9 cellular contexts compared by ENCODE assay signal in genomic region chr7:116706668-116707126, GRCh38. TPM values are rescaled to one million over a fixed set of nuclear protein-coding genes. Genes with fewer than 3 reads are reported as not detected.
DNase-seq lines count a peak whose midpoint lies in the region; ATAC-seq and TF ChIP-seq lines count a peak whose summit lies in the region.
"Had no signal": no experiment of that assay in that cellular context is flagged by ENCODE, and none has a peak within 500 bp of the region (broad histone marks: within the 10 kb centered on the region; RNA-seq: fewer than 3 reads in every experiment).

No MANE protein-coding gene starts in this region.

- peak; percentile 67 for DNase-seq in COLO829 (ENCODE audit: low spot score)
- DNase-seq in mammary epithelial cell, result peak; percentile 74
- DNase-seq in mesenchymal stem cell, result peak; percentile 12
- no peak for DNase-seq in naive thymus-derived CD4-positive, alpha-beta T cell
- DNase-seq in activated CD8-positive, alpha-beta T cell treated with anti-CD3 and anti-CD28 coated beads, Interleukin-2, amount 10 ng/mL, durations not matched to agents 7 days and 5 days, result no peak
- DNase-seq in 8988T, result no peak

- H3K79me2 ChIP-seq in mammary epithelial cell (ENCODE audit: insufficient read depth, low read length), result peaks cover 89% of the 10 kb centered on the region

- H4K20me1 ChIP-seq in mammary epithelial cell (ENCODE audit: insufficient read depth, low read length), result no peaks in the 10 kb centered on the region

- peak overlapping the region; percentile 90 for H3K27ac ChIP-seq in mammary epithelial cell (ENCODE audit: insufficient read depth, low read depth, low read length)
- H3K27ac ChIP-seq in mesenchymal stem cell (ENCODE audit: low read length, poor library complexity, severe bottlenecking), result peak overlapping the region; percentile 58
- no peak overlapping the region for H3K27ac ChIP-seq in naive thymus-derived CD4-positive, alpha-beta T cell (ENCODE audit: low read depth, low read length)

- no peaks in the 10 kb centered on the region for H3K27me3 ChIP-seq in mammary epithelial cell (ENCODE audit: insufficient read depth, low read length)
- no peaks in the 10 kb centered on the region for H3K27me3 ChIP-seq in mesenchymal stem cell (ENCODE audit: control insufficient read depth in 1 of 2, insufficient read depth in 1 of 2, low read length in 2 of 2)
- H3K27me3 ChIP-seq in naive thymus-derived CD4-positive, alpha-beta T cell (ENCODE audit: control insufficient read depth in 2 of 2, insufficient read depth in 2 of 2, low read length in 2 of 2), result no peaks in the 10 kb centered on the region

- H3K14ac ChIP-seq in mesenchymal stem cell (ENCODE audit: low read length in 2 of 2), result no peak overlapping the region

- peaks cover 11 to 40% (median 22%) of the 10 kb centered on the region in 5 donors for H3K27me3 Mint-ChIP-seq in naive thymus-derived CD4-positive, alpha-beta T cell
- H3K27me3 Mint-ChIP-seq in activated CD8-positive, alpha-beta T cell treated with anti-CD3 and anti-CD28 coated beads, Interleukin-2, amount 10 ng/mL, durations not matched to agents 7 days and 5 days (ENCODE audit: low read depth), result peaks cover 6% of the 10 kb centered on the region

- no peaks in the 10 kb centered on the region for H3K79me1 ChIP-seq in mesenchymal stem cell (replicated peaks; ENCODE audit: low read length, poor library complexity, severe bottlenecking)

- H2AFZ ChIP-seq in mammary epithelial cell (ENCODE audit: low read depth, low read length) (no peak overlapping the region), mesenchymal stem cell (ENCODE audit: low read depth, low read length) (no peak overlapping the region)

- dilution Hi-C loops in mammary epithelial cell (cut with HindIII; ENCODE audit: low sequenced_read_pairs), result no loop called here

- H3K18ac ChIP-seq in mesenchymal stem cell (ENCODE audit: low read depth in 1 of 2, low read length in 2 of 2), result no peak overlapping the region

- in situ Hi-C loops in mammary epithelial cell (cut with MboI; ENCODE audit: low sequenced_read_pairs in 2 of 2), result no loop called here

- no peak overlapping the region for H2BK5ac ChIP-seq in mesenchymal stem cell (ENCODE audit: low read depth, low read length, poor library complexity, severe bottlenecking)

- peaks cover 5% of the 10 kb centered on the region for H3K36me3 ChIP-seq in mammary epithelial cell (ENCODE audit: insufficient read depth, low read length)
- H3K36me3 ChIP-seq in mesenchymal stem cell (ENCODE audit: control insufficient read depth in 1 of 2, insufficient read depth in 2 of 2, low read depth in 1 of 2, low read length in 2 of 2), result no peaks in the 10 kb centered on the region
- no peaks in the 10 kb centered on the region for H3K36me3 ChIP-seq in naive thymus-derived CD4-positive, alpha-beta T cell (ENCODE audit: control insufficient read depth in 2 of 3, insufficient read depth in 3 of 3, low read length in 3 of 3)

- H2BK120ac ChIP-seq in mesenchymal stem cell (ENCODE audit: low read depth, low read length), result peak overlapping the region; percentile 61

- no peaks in the 10 kb centered on the region for H3K36me3 Mint-ChIP-seq in naive thymus-derived CD4-positive, alpha-beta T cell
- no peaks in the 10 kb centered on the region for H3K36me3 Mint-ChIP-seq in activated CD8-positive, alpha-beta T cell treated with anti-CD3 and anti-CD28 coated beads, Interleukin-2, amount 10 ng/mL, durations not matched to agents 7 days and 5 days (ENCODE audit: low read depth)
- H3K36me3 Mint-ChIP-seq: IgD-negative memory B cell had no signal

- no peak for TF ChIP-seq EP300 in Ishikawa (IDR thresholded peaks at IDR 0.05; ENCODE audit: borderline replicate concordance)

- BruUV-seq in mammary epithelial cell (replicated peaks; lab: Mats Ljungman, UMichigan), result no TSS peak

- CTCF ChIA-PET in mammary epithelial cell (lab: Charles Lee; ENCODE audit: low non-redundant PET), result interaction anchor here (0.5 to 0.7 kb wide), 2 partner anchors 14 to 435 kb away, joined by 5 to 10 read pairs; no protein-coding TSS in a partner anchor
- CTCF ChIA-PET in naive thymus-derived CD4-positive, alpha-beta T cell (lab: Charles Lee), result no interaction called here
- CTCF ChIA-PET in activated CD8-positive, alpha-beta T cell treated with anti-CD3 and anti-CD28 coated beads, Interleukin-2, amount 10 ng/mL, durations not matched to agents 7 days and 5 days (lab: Charles Lee), result no interaction called here

- H2BK15ac ChIP-seq in mesenchymal stem cell (ENCODE audit: low read depth, poor library complexity, severe bottlenecking), result no peak overlapping the region

- no peak overlapping the region for H3K23ac ChIP-seq in mesenchymal stem cell (ENCODE audit: low read length in 2 of 2)

- H3K9ac ChIP-seq in mammary epithelial cell (ENCODE audit: insufficient read depth, low read length) (peak overlapping the region; percentile 68), mesenchymal stem cell (ENCODE audit: low read length) (peak overlapping the region; percentile 44)

- H3K4me3 Mint-ChIP-seq in naive thymus-derived CD4-positive, alpha-beta T cell, result no peak overlapping the region
- H3K4me3 Mint-ChIP-seq in activated CD8-positive, alpha-beta T cell treated with anti-CD3 and anti-CD28 coated beads, Interleukin-2, amount 10 ng/mL, durations not matched to agents 7 days and 5 days, result no peak overlapping the region
- H3K4me3 Mint-ChIP-seq: IgD-negative memory B cell had no signal

- TF ChIP-seq RAD21 in Ishikawa (IDR thresholded peaks at IDR 0.05; ENCODE audit: low read depth), result no peak

- ATAC-seq in naive thymus-derived CD4-positive, alpha-beta T cell, result no peak
- no peak for ATAC-seq in activated CD8-positive, alpha-beta T cell treated with anti-CD3 and anti-CD28 coated beads, Interleukin-2, amount 10 ng/mL, durations not matched to agents 7 days and 5 days
- ATAC-seq in HG02759 (IDR thresholded peaks at IDR 0.05; ENCODE audit: unreplicated experiment), result no peak

- H3K4me1 ChIP-seq in mammary epithelial cell (ENCODE audit: insufficient read depth, low read length), result peaks cover 76% of the 10 kb centered on the region
- H3K4me1 ChIP-seq in mesenchymal stem cell (ENCODE audit: control insufficient read depth, insufficient read depth, low read depth, low read length), result no peaks in the 10 kb centered on the region
- H3K4me1 ChIP-seq in naive thymus-derived CD4-positive, alpha-beta T cell (ENCODE audit: control insufficient read depth in 2 of 2, insufficient read depth in 2 of 2, low read length in 2 of 2), result no peaks in the 10 kb centered on the region

- POLR2A ChIA-PET in naive thymus-derived CD4-positive, alpha-beta T cell (lab: Charles Lee), result no interaction called here
- POLR2A ChIA-PET in activated CD8-positive, alpha-beta T cell treated with anti-CD3 and anti-CD28 coated beads, Interleukin-2, amount 10 ng/mL, durations not matched to agents 7 days and 5 days (lab: Charles Lee), result no interaction called here

- peak overlapping the region; percentile 92 for H3K4me2 ChIP-seq in mammary epithelial cell (ENCODE audit: insufficient read depth, low read depth, low read length)
- H3K4me2 ChIP-seq in mesenchymal stem cell (ENCODE audit: low read length, poor library complexity, severe bottlenecking), result peak overlapping the region; percentile 13

- H3K9me3 Mint-ChIP-seq in naive thymus-derived CD4-positive, alpha-beta T cell, result no peaks in the 10 kb centered on the region
- H3K9me3 Mint-ChIP-seq in activated CD8-positive, alpha-beta T cell treated with anti-CD3 and anti-CD28 coated beads, Interleukin-2, amount 10 ng/mL, durations not matched to agents 7 days and 5 days (ENCODE audit: insufficient read depth), result no peaks in the 10 kb centered on the region
- H3K9me3 Mint-ChIP-seq: IgD-negative memory B cell had no signal

- H4K91ac ChIP-seq in mesenchymal stem cell (ENCODE audit: low read length), result no peak overlapping the region

- H3K4ac ChIP-seq in mesenchymal stem cell (ENCODE audit: low read depth in 1 of 2, low read length in 2 of 2), result no peak overlapping the region

- WGBS in mammary epithelial cell (ENCODE audit: low coverage, missing lambda C conversion rate), result 0% methylated on average over 3 of the region's 3 CpGs
- 48% methylated on average over 2 of the region's 3 CpGs for WGBS in mesenchymal stem cell

- H3K4me1 Mint-ChIP-seq in naive thymus-derived CD4-positive, alpha-beta T cell, result no peaks in the 10 kb centered on the region
- H3K4me1 Mint-ChIP-seq in activated CD8-positive, alpha-beta T cell treated with anti-CD3 and anti-CD28 coated beads, Interleukin-2, amount 10 ng/mL, durations not matched to agents 7 days and 5 days (ENCODE audit: low read depth), result no peaks in the 10 kb centered on the region
- H3K4me1 Mint-ChIP-seq: IgD-negative memory B cell had no signal

- peak overlapping the region; percentile 22 to 52 (median 31) for H3K4me3 ChIP-seq in mammary epithelial cell (replicated peaks in 1 of 3; ENCODE audit: insufficient read depth in 1 of 3, low read depth in 2 of 3, low read length in 3 of 3)
- peak overlapping the region in 1 of 2 experiments; percentile 19 for H3K4me3 ChIP-seq in mesenchymal stem cell (ENCODE audit: insufficient read depth in 1 of 2, low read depth in 1 of 2, low read length in 2 of 2)
- no peak overlapping the region for H3K4me3 ChIP-seq in naive thymus-derived CD4-positive, alpha-beta T cell (ENCODE audit: low read length)

- H3K27ac Mint-ChIP-seq in naive thymus-derived CD4-positive, alpha-beta T cell, result no peak overlapping the region
- no peak overlapping the region for H3K27ac Mint-ChIP-seq in activated CD8-positive, alpha-beta T cell treated with anti-CD3 and anti-CD28 coated beads, Interleukin-2, amount 10 ng/mL, durations not matched to agents 7 days and 5 days
- H3K27ac Mint-ChIP-seq: IgD-negative memory B cell had no signal

- intact Hi-C loops in mammary epithelial cell (cut with micrococcal nuclease), result no loop called here
- intact Hi-C loops in naive thymus-derived CD4-positive, alpha-beta T cell (cut with micrococcal nuclease), result no loop called here

- no peak for TF ChIP-seq CTCF in mammary epithelial cell (conservative IDR thresholded peaks at IDR 0.05 in 1 of 2, IDR thresholded peaks at IDR 0.05 in 1 of 2; ENCODE audit: extremely low read depth in 1 of 2, insufficient read depth in 1 of 2, low read depth in 1 of 2, low read length in 2 of 2)

- H2BK12ac ChIP-seq in mesenchymal stem cell (ENCODE audit: low read length in 2 of 2), result no peak overlapping the region

- no peak overlapping the region for H4K8ac ChIP-seq in mesenchymal stem cell (ENCODE audit: low read length)

- no peak overlapping the region for H2AK5ac ChIP-seq in mesenchymal stem cell (ENCODE audit: low read length, severe bottlenecking)

- no peaks in the 10 kb centered on the region for H3K9me3 ChIP-seq in mammary epithelial cell (replicated peaks; ENCODE audit: insufficient read depth, low read length)
- no peaks in the 10 kb centered on the region for H3K9me3 ChIP-seq in mesenchymal stem cell (ENCODE audit: control insufficient read depth, low read length)
- no peaks in the 10 kb centered on the region for H3K9me3 ChIP-seq in naive thymus-derived CD4-positive, alpha-beta T cell (ENCODE audit: control insufficient read depth in 2 of 3, low read length in 3 of 3)

RNA-seq across cellular contexts. Expression of gene MET, which starts 34.7 kb away (rescaled TPM):
- 100 to 1,000 TPM; 112 to 179 TPM for total RNA-seq in mammary epithelial cell
- polyA plus RNA-seq in mammary epithelial cell, result 85.8 TPM
- 157 TPM for polyA minus RNA-seq in mammary epithelial cell
- 0.19 TPM for polyA plus RNA-seq in mesenchymal stem cell (2013, experiment 1 of 2)
- polyA plus RNA-seq in mesenchymal stem cell (2013, experiment 2 of 2), result 0.38 TPM
- 1 to 10 TPM in 1 of 5 experiments, under 1 TPM in 2, not detected in 2; 0.19 to 1.0 (median 0.73) TPM for total RNA-seq in naive thymus-derived CD4-positive, alpha-beta T cell
- polyA plus RNA-seq in naive thymus-derived CD4-positive, alpha-beta T cell, result not detected
- total RNA-seq in activated CD8-positive, alpha-beta T cell treated with anti-CD3 and anti-CD28 coated beads, Interleukin-2, amount 10 ng/mL, durations not matched to agents 7 days and 5 days, result not detected
- polyA plus RNA-seq: IgD-negative memory B cell had no signal

Comparison
In these comparisons a context has a peak if more than half of its experiments do, and no peak if none do; other contexts are left out.
1. DNase-seq: peak in COLO829 (single experiment), mammary epithelial cell (single experiment) and mesenchymal stem cell (single experiment); none in naive thymus-derived CD4-positive, alpha-beta T cell (0 of 9), activated CD8-positive, alpha-beta T cell treated with anti-CD3 and anti-CD28 coated beads, Interleukin-2, amount 10 ng/mL, durations not matched to agents 7 days and 5 days (single experiment) and 8988T (single experiment).
2. RNA of gene MET, which starts 34.7 kb away (total RNA-seq): 112 to 179 TPM in mammary epithelial cell; 0.19 to 1.0 TPM in naive thymus-derived CD4-positive, alpha-beta T cell and not detected in activated CD8-positive, alpha-beta T cell treated with anti-CD3 and anti-CD28 coated beads, Interleukin-2, amount 10 ng/mL, durations not matched to agents 7 days and 5 days; every median in the first group is over 10 times any median in the second.